9 cellular contexts compared by ENCODE assay signal in the genomic region with DNA sequence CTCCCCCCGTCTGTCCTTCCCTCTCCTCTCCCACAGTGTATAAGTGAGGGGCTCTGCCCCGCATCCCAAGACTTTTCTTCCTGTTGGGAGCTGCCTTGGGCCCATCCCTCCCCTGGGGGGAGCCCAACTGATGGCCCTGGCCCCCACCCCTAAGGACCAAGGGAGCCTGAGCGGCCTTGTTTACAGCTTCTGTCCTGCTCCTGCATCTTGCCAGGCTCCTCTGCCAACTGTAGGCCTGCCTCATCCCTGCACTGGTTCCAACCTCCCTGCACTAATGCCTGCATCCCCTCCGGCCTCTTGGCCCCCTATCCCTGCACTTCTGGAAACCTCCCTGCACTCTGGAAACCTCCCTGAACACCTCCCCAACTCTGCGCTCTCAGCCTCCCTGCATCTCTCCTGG. TPM values are rescaled to one million over a fixed set of nuclear protein-coding genes. Genes with fewer than 3 reads are reported as not detected.
A peak's percentile ranks its signal among the peaks of the same experiment; 100 is the strongest.
DNase-seq lines count a peak whose midpoint lies in the region; ATAC-seq, FAIRE-seq and TF ChIP-seq lines count a peak whose summit lies in the region.
"Had no signal": no experiment of that assay in that cellular context is flagged by ENCODE, and none has a peak within 500 bp of the region (broad histone marks: within the 10 kb centered on the region; RNA-seq: fewer than 3 reads in every experiment).

No MANE protein-coding gene starts in this region.

- peaks cover 8% of the 10 kb centered on the region for H3K79me2 ChIP-seq in Karpas-422 (ENCODE audit: low read length)
- peaks cover 25% of the 10 kb centered on the region for H3K79me2 ChIP-seq in osteoblast (ENCODE audit: insufficient read depth, low read length)

- peak overlapping the region; percentile 68 for H3K4me3 ChIP-seq in CD4-positive, CD25-positive, alpha-beta regulatory T cell (ENCODE audit: low read depth, low read length)
- H3K4me3 ChIP-seq in Karpas-422 (ENCODE audit: low read length) (peak overlapping the region; percentile 83), osteoblast (ENCODE audit: insufficient read depth, low read length) (peak overlapping the region; percentile 91)
- no peak overlapping the region for H3K4me3 ChIP-seq in effector memory CD4-positive, alpha-beta T cell (ENCODE audit: insufficient read depth, low read depth, low read length, poor library complexity, severe bottlenecking)

- no peak for FAIRE-seq in frontal cortex (lab: Jason Lieb, UNC)

- no peak for TF ChIP-seq CTCF in osteoblast (IDR thresholded peaks at IDR 0.05; ENCODE audit: extremely low read depth, low read depth, low read length)

- ATAC-seq in CD4-positive, CD25-positive, alpha-beta regulatory T cell (ENCODE audit: low read depth in 2 of 2): no peak

- H3K27ac ChIP-seq in CD4-positive, CD25-positive, alpha-beta regulatory T cell (ENCODE audit: insufficient read depth, low read length, poor library complexity, severe bottlenecking): no peak overlapping the region
- H3K27ac ChIP-seq in Karpas-422 (ENCODE audit: low read length) (peak overlapping the region; percentile 89), osteoblast (ENCODE audit: low read depth, low read length) (no peak overlapping the region)
- H3K27ac ChIP-seq in effector memory CD4-positive, alpha-beta T cell (ENCODE audit: insufficient read depth, low read length, poor library complexity, severe bottlenecking): peak overlapping the region; percentile 84

- peaks cover 68% of the 10 kb centered on the region for H3K4me1 ChIP-seq in CD4-positive, CD25-positive, alpha-beta regulatory T cell (ENCODE audit: control insufficient read depth, insufficient read depth, low read length, poor library complexity, severe bottlenecking)
- H3K4me1 ChIP-seq in Karpas-422 (ENCODE audit: low read length): peaks cover 79% of the 10 kb centered on the region
- H3K4me1 ChIP-seq in effector memory CD4-positive, alpha-beta T cell (ENCODE audit: control insufficient read depth, insufficient read depth, low read length, poor library complexity, severe bottlenecking): peaks cover 54% of the 10 kb centered on the region
- H3K4me1 ChIP-seq in osteoblast (ENCODE audit: insufficient read depth, low read length): peaks cover 46% of the 10 kb centered on the region

- peaks cover 6% of the 10 kb centered on the region for H3K36me3 Mint-ChIP-seq in CD4-positive, CD25-positive, alpha-beta regulatory T cell

- no peak for DNase-seq in CD4-positive, CD25-positive, alpha-beta regulatory T cell
- no peak for DNase-seq in Karpas-422
- DNase-seq in effector memory CD4-positive, alpha-beta T cell: no peak
- no peak for DNase-seq in osteoblast (ENCODE audit: insufficient read length, low spot score, missing footprints)
- no peak for DNase-seq in NCI-H128 (lab: John Stamatoyannopoulos, UW; ENCODE audit: unreplicated experiment)
- no peak for DNase-seq in foreskin melanocyte
- DNase-seq in posterior vena cava (ENCODE audit: low spot score): no peak
- no peak for DNase-seq in frontal cortex (ENCODE audit: low spot score in 2 of 2)
- DNase-seq: NCI-H774 had no signal

- peaks cover 7% of the 10 kb centered on the region; the same call in 1 of the 2 replicates for H4K20me1 ChIP-seq in Karpas-422 (ENCODE audit: insufficient read depth, low read depth, low read length)
- peaks cover 10% of the 10 kb centered on the region for H4K20me1 ChIP-seq in osteoblast (ENCODE audit: insufficient read depth, low read length)

- peaks cover 16% of the 10 kb centered on the region for H3K27me3 Mint-ChIP-seq in CD4-positive, CD25-positive, alpha-beta regulatory T cell

- intact Hi-C loops in posterior vena cava (cut with DNase I): no loop called here

- H3K4me2 ChIP-seq in Karpas-422 (ENCODE audit: low read depth, low read length, poor library complexity, severe bottlenecking) (peak overlapping the region; percentile 100), osteoblast (ENCODE audit: insufficient read depth, low read length) (peak overlapping the region; percentile 79)

- peaks cover 15% of the 10 kb centered on the region for H3K36me3 ChIP-seq in CD4-positive, CD25-positive, alpha-beta regulatory T cell (ENCODE audit: control insufficient read depth, insufficient read depth, low read length)
- H3K36me3 ChIP-seq in Karpas-422 (ENCODE audit: insufficient read depth, low read length): peaks cover 18% of the 10 kb centered on the region
- peaks cover 15% of the 10 kb centered on the region for H3K36me3 ChIP-seq in effector memory CD4-positive, alpha-beta T cell (ENCODE audit: control insufficient read depth, insufficient read depth, low read length)
- H3K36me3 ChIP-seq in osteoblast (ENCODE audit: insufficient read depth, low read length): peaks cover 22% of the 10 kb centered on the region

- peak overlapping the region; percentile 82 to 98 (median 95) for H3K4me3 Mint-ChIP-seq in CD4-positive, CD25-positive, alpha-beta regulatory T cell

- peaks cover 5 to 77% (median 43%) of the 10 kb centered on the region in 4 donors for H3K4me1 Mint-ChIP-seq in CD4-positive, CD25-positive, alpha-beta regulatory T cell

- peak overlapping the region; percentile 18 to 97 (median 82) for H3K27ac Mint-ChIP-seq in CD4-positive, CD25-positive, alpha-beta regulatory T cell

- H3K9me3 Mint-ChIP-seq in CD4-positive, CD25-positive, alpha-beta regulatory T cell: peaks cover 0 to 2% (median 0%) of the 10 kb centered on the region in 7 donors

- H2AFZ ChIP-seq in Karpas-422 (ENCODE audit: low read length) (peak overlapping the region; percentile 88; the same call in 1 of the 2 replicates), osteoblast (ENCODE audit: low read length) (no peak overlapping the region)

- H3K9me2 ChIP-seq in Karpas-422 (replicated peaks; ENCODE audit: insufficient read depth, low read length): no peaks in the 10 kb centered on the region

- H3K9ac ChIP-seq in Karpas-422 (ENCODE audit: low read length): peak overlapping the region; percentile 87

- H3K9me3 ChIP-seq in CD4-positive, CD25-positive, alpha-beta regulatory T cell (ENCODE audit: control insufficient read depth in 2 of 2, low read length in 2 of 2): no peaks in the 10 kb centered on the region
- H3K9me3 ChIP-seq in Karpas-422 (ENCODE audit: low read length) (no peaks in the 10 kb centered on the region), osteoblast (ENCODE audit: low read depth, low read length) (no peaks in the 10 kb centered on the region)
- no peaks in the 10 kb centered on the region for H3K9me3 ChIP-seq in effector memory CD4-positive, alpha-beta T cell (ENCODE audit: control insufficient read depth, low read length)

- H3K27me3 ChIP-seq in CD4-positive, CD25-positive, alpha-beta regulatory T cell (ENCODE audit: control insufficient read depth, insufficient read depth, low read length): no peaks in the 10 kb centered on the region
- H3K27me3 ChIP-seq in Karpas-422 (ENCODE audit: low read length) (no peaks in the 10 kb centered on the region), osteoblast (ENCODE audit: insufficient read depth, low read length) (no peaks in the 10 kb centered on the region)
- H3K27me3 ChIP-seq in effector memory CD4-positive, alpha-beta T cell (replicated peaks; ENCODE audit: control insufficient read depth, insufficient read depth, low read length, poor library complexity, severe bottlenecking): no peaks in the 10 kb centered on the region

RNA-seq across cellular contexts. Expression of gene PAGR1, which starts 1.4 kb away (rescaled TPM):
- 15.6 TPM for total RNA-seq in CD4-positive, CD25-positive, alpha-beta regulatory T cell
- polyA plus RNA-seq in CD4-positive, CD25-positive, alpha-beta regulatory T cell: 10 to 100 TPM; 41.0 to 48.8 (median 45.5) TPM
- total RNA-seq in Karpas-422 (2014; rRNA removed; shearing (Covaris generic); ENCODE audit: low replicate concordance): 25.4 and 69.2 TPM in 2 replicates
- total RNA-seq in osteoblast (16.8 and 19.9 TPM in 2 replicates), posterior vena cava (10 to 100 TPM; 10.5 to 12.7 TPM), frontal cortex (11.8 TPM)

RNA-seq across cellular contexts. Expression of gene PRRT2, which starts 2.6 kb away (rescaled TPM):
- total RNA-seq in CD4-positive, CD25-positive, alpha-beta regulatory T cell: 1.9 TPM
- under 1 TPM in 2 of 4 donors, not detected in 2; 0.06 to 0.17 TPM for polyA plus RNA-seq in CD4-positive, CD25-positive, alpha-beta regulatory T cell
- 0.87 and 3.5 TPM in 2 replicates for total RNA-seq in Karpas-422 (2014; rRNA removed; shearing (Covaris generic); ENCODE audit: low replicate concordance)
- 1.4 and 4.1 TPM in 2 replicates for total RNA-seq in osteoblast
- total RNA-seq in posterior vena cava: 1 to 10 TPM; 5.0 to 5.4 TPM
- 15.9 TPM for total RNA-seq in frontal cortex

RNA-seq across cellular contexts. Expression of gene MVP, which starts 5.7 kb away (rescaled TPM):
- 163 TPM for total RNA-seq in CD4-positive, CD25-positive, alpha-beta regulatory T cell
- 100 to 1,000 TPM; 116 to 157 (median 133) TPM for polyA plus RNA-seq in CD4-positive, CD25-positive, alpha-beta regulatory T cell
- total RNA-seq in Karpas-422 (2014; rRNA removed; shearing (Covaris generic); ENCODE audit: low replicate concordance): 7.8 and 25.7 TPM in 2 replicates
- total RNA-seq in osteoblast (273 and 274 TPM in 2 replicates), posterior vena cava (100 to 1,000 TPM; 146 to 154 TPM), frontal cortex (4.5 TPM)

RNA-seq across cellular contexts. Expression of gene MAZ, which starts 8.3 kb away (rescaled TPM):
- total RNA-seq in CD4-positive, CD25-positive, alpha-beta regulatory T cell: 224 TPM
- polyA plus RNA-seq in CD4-positive, CD25-positive, alpha-beta regulatory T cell: 10 to 100 TPM; 36.9 to 62.2 (median 44.5) TPM
- total RNA-seq in Karpas-422 (2014; rRNA removed; shearing (Covaris generic); ENCODE audit: low replicate concordance): 118 and 320 TPM in 2 replicates
- total RNA-seq in osteoblast (221 and 267 TPM in 2 replicates), posterior vena cava (100 to 1,000 TPM; 124 to 148 TPM), frontal cortex (373 TPM)

RNA-seq across cellular contexts. Expression of gene KIF22, which starts 24.0 kb away (rescaled TPM):
- 89.1 TPM for total RNA-seq in CD4-positive, CD25-positive, alpha-beta regulatory T cell
- 10 to 100 TPM; 49.4 to 65.1 (median 56.1) TPM for polyA plus RNA-seq in CD4-positive, CD25-positive, alpha-beta regulatory T cell
- 75.4 and 105 TPM in 2 replicates for total RNA-seq in Karpas-422 (2014; rRNA removed; shearing (Covaris generic); ENCODE audit: low replicate concordance)
- total RNA-seq in osteoblast: 8.3 and 12.4 TPM in 2 replicates
- 10 to 100 TPM in 1 of 2 donors, 1 to 10 TPM in 1; 5.9 to 10.4 TPM for total RNA-seq in posterior vena cava
- 37.1 TPM for total RNA-seq in frontal cortex

Comparison
In these comparisons a context has a peak if more than half of its experiments do, and no peak if none do; other contexts are left out.
1. H3K27ac ChIP-seq: peak in Karpas-422 (single experiment) and effector memory CD4-positive, alpha-beta T cell (single experiment); none in CD4-positive, CD25-positive, alpha-beta regulatory T cell (single experiment) and osteoblast (single experiment).